In the genomic region with DNA sequence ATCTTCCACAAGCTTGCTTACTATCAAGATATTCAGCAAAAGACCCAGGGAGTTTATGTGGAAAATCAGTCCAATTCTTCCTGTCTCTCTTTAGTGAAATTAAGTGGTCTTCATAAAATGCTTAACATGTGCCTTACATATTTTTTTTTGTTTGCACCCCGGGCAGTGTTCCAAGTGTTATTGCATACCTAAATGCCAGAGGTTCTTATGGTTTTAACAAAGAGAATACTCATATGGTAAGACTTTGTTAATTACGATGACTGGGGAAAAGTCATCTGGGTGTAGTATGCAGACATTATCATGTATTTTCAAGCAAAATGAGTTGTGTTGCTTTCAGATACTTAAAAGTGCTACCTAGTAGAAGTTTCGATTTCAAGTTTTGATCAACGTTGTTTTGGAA, we compare ENCODE assay signal across 19 cellular contexts.
DNase-seq lines count a peak whose midpoint lies in the region; ATAC-seq, FAIRE-seq and TF ChIP-seq lines count a peak whose summit lies in the region.
"Had no signal": no experiment of that assay in that cellular context is flagged by ENCODE, and none has a peak within 500 bp of the region (broad histone marks: within the 10 kb centered on the region; RNA-seq: fewer than 3 reads in every experiment).

No MANE protein-coding gene starts in this region.

- H3K27ac Mint-ChIP-seq in HFFc6 (peak overlapping the region; percentile 5; the same call in 1 of the 2 replicates), WTC11 (peak overlapping the region; percentile 29; the same call in 1 of the 2 replicates)
- H3K27ac Mint-ChIP-seq: activated CD4-positive, alpha-beta T cell treated with anti-CD3 and anti-CD28 coated beads for 36 hours; dendritic cell treated with granulocyte-macrophage colony-stimulating factor and Interleukin-4, amounts not matched to agents 40 ng/mL and 50 ng/mL, for 4 days; naive thymus-derived CD8-positive, alpha-beta T cell had no signal

- CTCF ChIA-PET in WTC11 (lab: Charles Lee): no interaction called here

- H3K4me3 Mint-ChIP-seq in HFFc6: peak overlapping the region; percentile 4
- no peak overlapping the region for H3K4me3 Mint-ChIP-seq in WTC11
- H3K4me3 Mint-ChIP-seq: activated CD4-positive, alpha-beta T cell treated with anti-CD3 and anti-CD28 coated beads for 36 hours; dendritic cell treated with granulocyte-macrophage colony-stimulating factor and Interleukin-4, amounts not matched to agents 40 ng/mL and 50 ng/mL, for 4 days; naive thymus-derived CD8-positive, alpha-beta T cell had no signal

- no peaks in the 10 kb centered on the region for H3K9me3 Mint-ChIP-seq in HFFc6
- H3K9me3 Mint-ChIP-seq in WTC11: no peaks in the 10 kb centered on the region
- H3K9me3 Mint-ChIP-seq: dendritic cell treated with granulocyte-macrophage colony-stimulating factor and Interleukin-4, amounts not matched to agents 40 ng/mL and 50 ng/mL, for 4 days; naive thymus-derived CD8-positive, alpha-beta T cell had no signal

- peak; percentile 93 for DNase-seq in AG10803 (ENCODE audit: low read depth)
- peak; percentile 36 for DNase-seq in HFFc6
- DNase-seq in WTC11 (ENCODE audit: low spot score): no peak
- DNase-seq in fibroblast of lung (ENCODE audit: low read depth in 2 of 2): peak; percentile 74 to 80
- no peak for DNase-seq in left ventricle myocardium superior
- no peak for DNase-seq in kidney
- DNase-seq in globus pallidus (ENCODE audit: low spot score): no peak
- DNase-seq: ACHN; activated CD4-positive, alpha-beta T cell treated with anti-CD3 and anti-CD28 coated beads for 36 hours; activated effector memory CD4-positive, alpha-beta T cell treated with Interleukin-2 at 50 U/mL for 16 hours; heart left ventricle; naive thymus-derived CD8-positive, alpha-beta T cell; NCI-H526; stimulated activated CD4-positive, alpha-beta T cell treated with anti-CD3 and anti-CD28 coated beads, Interleukin-4, amount 100 ng/mL, for 1 hour; uterus had no signal

- H3K4me1 ChIP-seq in fibroblast of lung (ENCODE audit: control insufficient read depth, extremely low read depth, insufficient read depth, low read length) (no peaks in the 10 kb centered on the region), kidney (ENCODE audit: control insufficient read depth in 1 of 2, insufficient read depth in 1 of 2, low read depth in 1 of 2, low read length in 2 of 2) (no peaks in the 10 kb centered on the region)
- H3K4me1 ChIP-seq: parathyroid adenoma, uterus had no signal

- H3K4me3 ChIP-seq in AG10803 (ENCODE audit: low read length): no peak overlapping the region
- no peak overlapping the region for H3K4me3 ChIP-seq in fibroblast of lung (replicated peaks in 1 of 4; ENCODE audit: control extremely low read depth in 1 of 4, insufficient read depth in 1 of 4, low read depth in 3 of 4, low read length in 4 of 4)
- H3K4me3 ChIP-seq in kidney (ENCODE audit: low read length in 2 of 2): no peak overlapping the region
- H3K4me3 ChIP-seq: ascending aorta, heart left ventricle, uterus had no signal

- no peaks in the 10 kb centered on the region for H4K20me1 ChIP-seq in fibroblast of lung (ENCODE audit: control insufficient read depth, extremely low read depth, insufficient read depth, low read length)

- H3K79me2 ChIP-seq in fibroblast of lung (ENCODE audit: control insufficient read depth, insufficient read depth, low read length): no peaks in the 10 kb centered on the region

- intact Hi-C loops in left ventricle myocardium superior (cut with micrococcal nuclease) (no loop called here), kidney (cut with DNase I) (no loop called here)

- H3K4me2 ChIP-seq in fibroblast of lung (ENCODE audit: extremely low read depth, insufficient read depth, low read length): no peak overlapping the region

- H3K36me3 ChIP-seq in fibroblast of lung (ENCODE audit: control insufficient read depth, insufficient read depth, low read length) (peaks cover 3% of the 10 kb centered on the region), kidney (ENCODE audit: control insufficient read depth in 1 of 2, insufficient read depth in 2 of 2, low read length in 2 of 2) (no peaks in the 10 kb centered on the region)

- H3K9me3 ChIP-seq in fibroblast of lung (ENCODE audit: control insufficient read depth, insufficient read depth, low read depth, low read length): no peaks in the 10 kb centered on the region
- no peaks in the 10 kb centered on the region for H3K9me3 ChIP-seq in kidney (ENCODE audit: control insufficient read depth in 1 of 2, low read length in 2 of 2)
- H3K9me3 ChIP-seq: ascending aorta, heart left ventricle, uterus had no signal

- H3K27me3 ChIP-seq in fibroblast of lung (ENCODE audit: control insufficient read depth, insufficient read depth, low read length): no peaks in the 10 kb centered on the region
- H3K27me3 ChIP-seq: ascending aorta, heart left ventricle, uterus had no signal

- no peak for ATAC-seq in WTC11
- no peak for ATAC-seq in left ventricle myocardium superior
- ATAC-seq in GM21390 (IDR thresholded peaks at IDR 0.05; ENCODE audit: unreplicated experiment): no peak
- ATAC-seq: activated CD4-positive, alpha-beta T cell treated with anti-CD3 and anti-CD28 coated beads for 36 hours; heart left ventricle; naive thymus-derived CD8-positive, alpha-beta T cell had no signal

- peaks cover 31% of the 10 kb centered on the region for H3K4me1 Mint-ChIP-seq in HFFc6 (ENCODE audit: low read depth)
- peaks cover 20% of the 10 kb centered on the region for H3K4me1 Mint-ChIP-seq in WTC11
- H3K4me1 Mint-ChIP-seq: activated CD4-positive, alpha-beta T cell treated with anti-CD3 and anti-CD28 coated beads for 36 hours; naive thymus-derived CD8-positive, alpha-beta T cell had no signal

- H2AFZ ChIP-seq in fibroblast of lung (ENCODE audit: low read length): no peak overlapping the region
- H2AFZ ChIP-seq: parathyroid adenoma had no signal

- H3K9ac ChIP-seq in fibroblast of lung (ENCODE audit: insufficient read depth, low read length) (no peak overlapping the region), kidney (ENCODE audit: low read length in 2 of 2) (no peak overlapping the region)
- H3K9ac ChIP-seq: parathyroid adenoma had no signal

- TF ChIP-seq CTCF in AG10803 (conservative IDR thresholded peaks at IDR 0.05; ENCODE audit: low read length): no peak
- no peak for TF ChIP-seq CTCF in HFFc6 (IDR thresholded peaks at IDR 0.05)
- TF ChIP-seq CTCF in WTC11 (IDR thresholded peaks at IDR 0.05): no peak
- no peak for TF ChIP-seq CTCF in fibroblast of lung (conservative IDR thresholded peaks at IDR 0.05 in 1 of 2, IDR thresholded peaks at IDR 0.05 in 1 of 2; ENCODE audit: low read depth in 1 of 2, low read length in 2 of 2)
- TF ChIP-seq CTCF in kidney (IDR thresholded peaks at IDR 0.05; ENCODE audit: borderline replicate concordance, extremely low read depth, insufficient read depth): no peak

- POLR2A ChIA-PET in WTC11 (lab: Charles Lee): no interaction called here

- FAIRE-seq in kidney (lab: Jason Lieb, UNC): no peak

- H3K27ac ChIP-seq in fibroblast of lung (ENCODE audit: insufficient read depth, low read length) (no peak overlapping the region), kidney (ENCODE audit: low read depth in 2 of 2, low read length in 2 of 2) (no peak overlapping the region)
- H3K27ac ChIP-seq: ascending aorta, heart left ventricle, parathyroid adenoma, uterus had no signal

- H3K36me3 Mint-ChIP-seq in HFFc6 (ENCODE audit: low read depth) (no peaks in the 10 kb centered on the region), WTC11 (no peaks in the 10 kb centered on the region)

- H3K27me3 Mint-ChIP-seq in HFFc6 (ENCODE audit: insufficient read depth): no peaks in the 10 kb centered on the region
- H3K27me3 Mint-ChIP-seq in WTC11 (ENCODE audit: low read depth): no peaks in the 10 kb centered on the region
- H3K27me3 Mint-ChIP-seq: activated CD4-positive, alpha-beta T cell treated with anti-CD3 and anti-CD28 coated beads for 36 hours; dendritic cell treated with granulocyte-macrophage colony-stimulating factor and Interleukin-4, amounts not matched to agents 40 ng/mL and 50 ng/mL, for 4 days had no signal

TF ChIP-seq in WTC11, 78 proteins besides CTCF, POLR2A, EP300 and RAD21 (continues in another document):
- no peak for TF ChIP-seq ZNF317 (CRISPR knock-in tag; IDR thresholded peaks at IDR 0.05; ENCODE audit: borderline replicate concordance, low read depth)
- TF ChIP-seq, protein P1, sequence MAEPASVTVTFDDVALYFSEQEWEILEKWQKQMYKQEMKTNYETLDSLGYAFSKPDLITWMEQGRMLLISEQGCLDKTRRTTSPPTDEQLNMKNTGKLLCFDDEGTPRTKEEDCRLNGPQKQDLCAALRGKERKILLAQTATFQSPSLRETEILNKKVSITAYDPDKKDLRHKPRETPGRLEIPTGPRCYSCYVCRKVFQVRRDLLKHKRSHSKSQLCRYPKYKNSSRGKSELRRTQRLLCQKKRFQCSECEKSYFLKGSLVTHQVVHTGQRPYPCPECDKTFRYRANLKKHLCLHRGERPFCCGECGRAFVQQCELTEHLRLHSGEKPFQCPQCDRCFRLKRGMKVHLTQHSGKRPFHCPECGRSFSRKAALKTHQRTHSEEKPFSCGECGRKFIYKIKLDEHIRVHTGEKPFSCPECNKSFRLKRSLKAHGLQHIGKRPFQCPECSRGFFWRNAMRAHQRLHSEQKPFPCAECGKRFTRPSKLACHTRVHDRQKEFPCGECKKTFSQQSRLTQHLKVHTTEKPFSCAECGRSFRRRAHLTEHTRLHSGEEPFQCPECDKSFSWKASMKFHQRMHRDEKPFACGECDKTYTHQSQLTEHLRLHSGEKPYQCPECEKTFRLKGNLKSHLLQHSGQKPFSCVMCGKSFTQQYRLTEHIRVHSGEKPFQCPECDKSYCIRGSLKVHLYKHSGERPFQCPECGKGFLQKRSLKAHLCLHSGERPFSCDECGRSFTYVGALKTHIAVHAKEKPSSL (CRISPR knock-in tag; conservative IDR thresholded peaks at IDR 0.05): no peak
- TF ChIP-seq, protein P2, sequence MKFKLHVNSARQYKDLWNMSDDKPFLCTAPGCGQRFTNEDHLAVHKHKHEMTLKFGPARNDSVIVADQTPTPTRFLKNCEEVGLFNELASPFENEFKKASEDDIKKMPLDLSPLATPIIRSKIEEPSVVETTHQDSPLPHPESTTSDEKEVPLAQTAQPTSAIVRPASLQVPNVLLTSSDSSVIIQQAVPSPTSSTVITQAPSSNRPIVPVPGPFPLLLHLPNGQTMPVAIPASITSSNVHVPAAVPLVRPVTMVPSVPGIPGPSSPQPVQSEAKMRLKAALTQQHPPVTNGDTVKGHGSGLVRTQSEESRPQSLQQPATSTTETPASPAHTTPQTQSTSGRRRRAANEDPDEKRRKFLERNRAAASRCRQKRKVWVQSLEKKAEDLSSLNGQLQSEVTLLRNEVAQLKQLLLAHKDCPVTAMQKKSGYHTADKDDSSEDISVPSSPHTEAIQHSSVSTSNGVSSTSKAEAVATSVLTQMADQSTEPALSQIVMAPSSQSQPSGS (CRISPR knock-in tag; IDR thresholded peaks at IDR 0.05; ENCODE audit: borderline replicate concordance, low read depth): no peak
- TF ChIP-seq GTF2I (CRISPR knock-in tag; conservative IDR thresholded peaks at IDR 0.05): no peak
- no peak for TF ChIP-seq NFYB (CRISPR knock-in tag; conservative IDR thresholded peaks at IDR 0.05; ENCODE audit: low read depth)

Comparison
In these comparisons a context has a peak if more than half of its experiments do, and no peak if none do; other contexts are left out.
1. DNase-seq: peak in AG10803 (single experiment), HFFc6 (single experiment) and fibroblast of lung (2 of 2); none in WTC11 (single experiment), left ventricle myocardium superior (single experiment), kidney (single experiment) and globus pallidus (single experiment).